ENCODE assay signal across 8 cellular contexts in the genomic region with DNA sequence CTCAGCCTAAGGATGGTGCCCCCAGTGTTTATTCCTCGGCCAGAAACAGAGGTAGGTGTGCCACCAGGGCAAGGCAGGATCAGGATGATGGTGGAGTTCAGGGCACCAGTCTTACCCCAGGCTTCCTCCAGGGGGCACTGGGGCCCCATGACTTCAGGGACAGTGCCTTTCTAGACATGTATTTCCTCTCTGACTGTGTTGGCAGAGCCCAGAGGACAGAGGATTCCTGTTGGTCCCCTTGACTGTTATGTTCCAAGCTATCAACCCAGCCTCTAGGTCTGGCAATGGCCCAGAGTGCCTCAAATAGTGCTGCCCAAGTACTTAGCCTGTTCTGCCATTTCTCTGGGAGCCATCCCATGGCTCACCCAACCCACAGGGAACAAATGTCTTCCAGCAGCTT. TPM values are rescaled to one million over a fixed set of nuclear protein-coding genes. Genes with fewer than 3 reads are reported as not detected.
DNase-seq lines count a peak whose midpoint lies in the region; ATAC-seq lines count a peak whose summit lies in the region.

No MANE protein-coding gene starts in this region.

- POLR2A ChIA-PET in activated CD4-positive, alpha-beta T cell treated with anti-CD3 and anti-CD28 coated beads for 36 hours (lab: Charles Lee): interaction anchor here (1.5 to 10.9 kb wide), 4 partner anchors 17 to 235 kb away, joined by 5 to 267 read pairs (median 236); partner anchors contain the start of genes CISH and MAPKAPK3

- no peaks in the 10 kb centered on the region for H3K9me3 Mint-ChIP-seq in activated CD4-positive, alpha-beta T cell treated with anti-CD3 and anti-CD28 coated beads for 36 hours (ENCODE audit: low read depth)

- CTCF ChIA-PET in activated CD4-positive, alpha-beta T cell treated with anti-CD3 and anti-CD28 coated beads for 36 hours (lab: Charles Lee): interaction anchor here (0.6 to 19.8 kb wide), 13 partner anchors 9 to 370 kb away, joined by 3 to 647 read pairs (median 5); partner anchors contain the start of genes CISH and MAPKAPK3

- peak; percentile 54 for DNase-seq in NK-92 treated with Interleukin-12 subunit alpha and Interleukin-12 subunit beta, amount 100 ng/mL, for 24 hours (lab: John Stamatoyannopoulos, UW)
- DNase-seq in NK-92 (lab: John Stamatoyannopoulos, UW; ENCODE audit: unreplicated experiment) (no peak), NCI-H2029 treated with DMSO at 0.1 percent for 48 hours (lab: John Stamatoyannopoulos, UW) (peak; percentile 4), cerebellum (ENCODE audit: low spot score) (peak; percentile 87), left lobe of liver (ENCODE audit: low spot score) (peak; percentile 84)
- peak; percentile 90 for DNase-seq in activated CD4-positive, alpha-beta T cell treated with anti-CD3 and anti-CD28 coated beads for 36 hours
- peak; percentile 79 to 80 for DNase-seq in stimulated activated CD4-positive, alpha-beta T cell treated with anti-CD3 and anti-CD28 coated beads, Interleukin-2, amount 100 ng/mL, for 48 hours

- H3K36me3 Mint-ChIP-seq in activated CD4-positive, alpha-beta T cell treated with anti-CD3 and anti-CD28 coated beads for 36 hours (ENCODE audit: low read depth): peaks cover 78% of the 10 kb centered on the region

- peak overlapping the region; percentile 97 for H3K27ac Mint-ChIP-seq in activated CD4-positive, alpha-beta T cell treated with anti-CD3 and anti-CD28 coated beads for 36 hours

- H3K4me3 Mint-ChIP-seq in activated CD4-positive, alpha-beta T cell treated with anti-CD3 and anti-CD28 coated beads for 36 hours: peak overlapping the region; percentile 100

- peaks cover 67% of the 10 kb centered on the region for H3K4me1 Mint-ChIP-seq in activated CD4-positive, alpha-beta T cell treated with anti-CD3 and anti-CD28 coated beads for 36 hours

- ATAC-seq in activated CD4-positive, alpha-beta T cell treated with anti-CD3 and anti-CD28 coated beads for 36 hours: peak; percentile 24
- ATAC-seq in left lobe of liver: peak; percentile 66
- ATAC-seq in GM18868 (IDR thresholded peaks at IDR 0.05; ENCODE audit: unreplicated experiment): no peak

- H3K27me3 Mint-ChIP-seq in activated CD4-positive, alpha-beta T cell treated with anti-CD3 and anti-CD28 coated beads for 36 hours: no peaks in the 10 kb centered on the region

- intact Hi-C loops in activated CD4-positive, alpha-beta T cell treated with anti-CD3 and anti-CD28 coated beads for 36 hours (cut with DNase I, micrococcal nuclease): loop anchor here (1.0 to 5.0 kb wide), 5 partner anchors 42 to 813 kb away; partner anchors contain the start of genes DOCK3 (in 1 of the 2) and MANF (in 1 of the 2)

RNA-seq across cellular contexts. Expression of gene HEMK1, which starts 2.8 kb away (rescaled TPM):
- total RNA-seq in activated CD4-positive, alpha-beta T cell treated with anti-CD3 and anti-CD28 coated beads for 36 hours: 10 to 100 TPM; 61.6 to 77.7 TPM
- total RNA-seq in cerebellum (9.0 TPM), left lobe of liver (16.8 TPM)

RNA-seq across cellular contexts. Expression of gene C3orf18, which starts 4.6 kb away (rescaled TPM):
- 10 to 100 TPM; 31.7 to 31.9 TPM for total RNA-seq in activated CD4-positive, alpha-beta T cell treated with anti-CD3 and anti-CD28 coated beads for 36 hours
- total RNA-seq in cerebellum (15.8 TPM), left lobe of liver (3.0 TPM)

RNA-seq across cellular contexts. Expression of gene CISH, which starts 39.4 kb away (rescaled TPM):
- total RNA-seq in activated CD4-positive, alpha-beta T cell treated with anti-CD3 and anti-CD28 coated beads for 36 hours: 100 to 1,000 TPM; 265 to 269 TPM
- total RNA-seq in cerebellum (1.4 TPM), left lobe of liver (8.5 TPM)

RNA-seq across cellular contexts. Expression of gene MAPKAPK3, which starts 44.8 kb away (rescaled TPM):
- 100 to 1,000 TPM; 178 to 218 TPM for total RNA-seq in activated CD4-positive, alpha-beta T cell treated with anti-CD3 and anti-CD28 coated beads for 36 hours
- total RNA-seq in cerebellum: 12.2 TPM
- total RNA-seq in left lobe of liver: 16.1 TPM

Comparison
In these comparisons a context has a peak if more than half of its experiments do, and no peak if none do; other contexts are left out.
1. RNA of gene CISH, which starts 39.4 kb away (total RNA-seq): 265 to 269 TPM in activated CD4-positive, alpha-beta T cell treated with anti-CD3 and anti-CD28 coated beads for 36 hours; 8.5 TPM in left lobe of liver (single experiment) and 1.4 TPM in cerebellum (single experiment); every median in the first group is over 10 times any median in the second.